Comparison of ENCODE assay signal across 23 cellular contexts in the genomic region with DNA sequence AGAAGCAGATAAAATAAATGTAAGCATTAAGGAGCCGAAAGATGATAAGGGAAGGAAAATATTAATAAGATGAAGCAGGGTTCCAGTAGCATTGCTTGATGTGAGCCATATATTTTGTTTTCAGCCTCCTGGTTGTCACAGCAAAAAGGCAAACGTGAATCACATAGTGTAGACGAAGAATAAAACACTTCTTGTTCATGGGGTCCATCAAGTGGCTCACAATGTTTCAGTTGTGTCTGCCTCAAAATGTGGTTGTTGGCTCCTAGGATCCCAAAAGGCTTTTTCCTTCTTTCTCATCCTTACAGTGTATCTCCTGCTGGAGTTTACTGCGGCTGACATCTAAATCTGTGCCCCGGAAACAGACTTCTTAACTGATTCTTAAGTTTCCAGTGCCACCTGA.
DNase-seq lines count a peak whose midpoint lies in the region; ATAC-seq, FAIRE-seq and TF ChIP-seq lines count a peak whose summit lies in the region.
"Had no signal": no experiment of that assay in that cellular context is flagged by ENCODE, and none has a peak within 500 bp of the region (broad histone marks: within the 10 kb centered on the region; RNA-seq: fewer than 3 reads in every experiment).

No MANE protein-coding gene starts in this region.

- no peak overlapping the region for H3K27ac ChIP-seq in IMR-90 (ENCODE audit: insufficient read depth, low read length)
- peak overlapping the region; percentile 36 for H3K27ac ChIP-seq in astrocyte (ENCODE audit: low read depth, low read length)
- H3K27ac ChIP-seq in osteoblast (ENCODE audit: low read depth, low read length): peak overlapping the region; percentile 11
- H3K27ac ChIP-seq: GM23248, Peyer's patch, SK-N-MC had no signal

- no peak overlapping the region for H3K4ac ChIP-seq in IMR-90 (ENCODE audit: low read depth, low read length)

- peaks cover 15 to 52% of the 10 kb centered on the region in 2 experiments for H3K79me1 ChIP-seq in IMR-90 (ENCODE audit: low read depth in 1 of 2, low read length in 2 of 2)

- H2BK15ac ChIP-seq in IMR-90 (ENCODE audit: low read depth, low read length): no peak overlapping the region

- 0 out of 2 replicates have a peak overlapping the region, but pooled peaks have one; percentile 54 for H3K14ac ChIP-seq in IMR-90 (replicated peaks; ENCODE audit: low read depth, low read length)

- H3K36me3 ChIP-seq in IMR-90 (ENCODE audit: control insufficient read depth, insufficient read depth, low read length) (peaks cover 31% of the 10 kb centered on the region), astrocyte (ENCODE audit: insufficient read depth, low read length) (peaks cover 27% of the 10 kb centered on the region), osteoblast (ENCODE audit: insufficient read depth, low read length) (peaks cover 53% of the 10 kb centered on the region), H7 (replicated peaks; ENCODE audit: control insufficient read depth, insufficient read depth, low read length) (no peaks in the 10 kb centered on the region; the same call in 1 of the 2 replicates)

- TF ChIP-seq CTCF in IMR-90 (conservative IDR thresholded peaks at IDR 0.05; ENCODE audit: low read depth, low read length): no peak
- TF ChIP-seq CTCF in astrocyte (IDR thresholded peaks at IDR 0.05; ENCODE audit: insufficient read depth, low read depth, low read length): no peak
- TF ChIP-seq CTCF in osteoblast (IDR thresholded peaks at IDR 0.05; ENCODE audit: extremely low read depth, low read depth, low read length): no peak

- H3K79me2 ChIP-seq in astrocyte (ENCODE audit: insufficient read depth, low read length): peaks cover 71% of the 10 kb centered on the region
- H3K79me2 ChIP-seq in osteoblast (ENCODE audit: insufficient read depth, low read length): peaks cover 75% of the 10 kb centered on the region

- H3K4me3 ChIP-seq in IMR-90 (ENCODE audit: insufficient read depth, low read depth, low read length) (no peak overlapping the region), astrocyte (ENCODE audit: insufficient read depth, low read depth, low read length) (no peak overlapping the region), osteoblast (ENCODE audit: insufficient read depth, low read length) (no peak overlapping the region), H7 (ENCODE audit: insufficient read depth, low read depth, low read length) (no peak overlapping the region)
- H3K4me3 ChIP-seq: GM23248, Peyer's patch, SK-N-MC had no signal

- ATAC-seq in IMR-90 (ENCODE audit: low read depth): no peak

- no peak overlapping the region for H3K4me3 Mint-ChIP-seq in astrocyte (ENCODE audit: unreplicated experiment)
- H3K4me3 Mint-ChIP-seq: H9 had no signal

- H3K56ac ChIP-seq in IMR-90 (ENCODE audit: extremely low read depth, insufficient read depth, low read length): no peak overlapping the region

- peaks cover 64% of the 10 kb centered on the region for H3K4me1 Mint-ChIP-seq in astrocyte (ENCODE audit: low read depth, unreplicated experiment)

- peaks cover 15% of the 10 kb centered on the region for H3K36me3 Mint-ChIP-seq in astrocyte (ENCODE audit: low read depth, unreplicated experiment)

- H3K27me3 Mint-ChIP-seq in astrocyte (ENCODE audit: low read depth, unreplicated experiment): no peaks in the 10 kb centered on the region

- no peak overlapping the region for H2BK20ac ChIP-seq in IMR-90 (ENCODE audit: low read depth, low read length)

- peak overlapping the region; percentile 38 for H3K27ac Mint-ChIP-seq in astrocyte (ENCODE audit: unreplicated experiment)
- H3K27ac Mint-ChIP-seq: H9 had no signal

- no peak overlapping the region; the same call in 1 of the 2 replicates for H4K91ac ChIP-seq in IMR-90 (ENCODE audit: insufficient read depth, low read depth, low read length)

- no peak overlapping the region for H2BK5ac ChIP-seq in IMR-90 (ENCODE audit: low read depth, low read length, poor library complexity, severe bottlenecking)

- no peak overlapping the region for H2AFZ ChIP-seq in IMR-90 (replicated peaks; ENCODE audit: low read length, poor library complexity)
- H2AFZ ChIP-seq in astrocyte (ENCODE audit: low read depth, low read length): no peak overlapping the region
- no peak overlapping the region for H2AFZ ChIP-seq in osteoblast (ENCODE audit: low read length)
- H2AFZ ChIP-seq: GM23248 had no signal

- POLR2A ChIA-PET in IMR-90 (lab: Charles Lee; ENCODE audit: unreplicated experiment): no interaction called here

- no peaks in the 10 kb centered on the region for H3K9me3 ChIP-seq in IMR-90 (ENCODE audit: control insufficient read depth, insufficient read depth, low read length)
- H3K9me3 ChIP-seq in astrocyte (ENCODE audit: insufficient read depth, low read depth, low read length): no peaks in the 10 kb centered on the region
- no peaks in the 10 kb centered on the region for H3K9me3 ChIP-seq in osteoblast (ENCODE audit: low read depth, low read length)
- H3K9me3 ChIP-seq: Peyer's patch had no signal

- no peak overlapping the region for H4K8ac ChIP-seq in IMR-90 (ENCODE audit: low read depth in 2 of 2, low read length in 2 of 2)

- H3K9ac ChIP-seq in IMR-90 (ENCODE audit: low read depth, low read length) (no peak overlapping the region), astrocyte (ENCODE audit: low read length) (peak overlapping the region; percentile 8)
- H3K9ac ChIP-seq: GM23248 had no signal

- H4K20me1 ChIP-seq in IMR-90 (ENCODE audit: insufficient read depth, low read length): peaks cover 14% of the 10 kb centered on the region; the same call in 1 of the 2 replicates
- H4K20me1 ChIP-seq in astrocyte (ENCODE audit: insufficient read depth, low read length): peaks cover 10% of the 10 kb centered on the region
- peaks cover 12% of the 10 kb centered on the region for H4K20me1 ChIP-seq in osteoblast (ENCODE audit: insufficient read depth, low read length)

- no peak overlapping the region for H2BK120ac ChIP-seq in IMR-90 (ENCODE audit: low read depth, low read length)

- FAIRE-seq in astrocyte (lab: Jason Lieb, UNC): no peak
- FAIRE-seq: GM12892 had no signal

- no peak for DNase-seq in IMR-90
- peak; percentile 45 for DNase-seq in astrocyte (ENCODE audit: low read depth)
- DNase-seq in iris pigment epithelial cell (ENCODE audit: low read depth): peak; percentile 14
- no peak for DNase-seq in osteoblast (ENCODE audit: insufficient read length, low spot score, missing footprints)
- no peak for DNase-seq in H7
- DNase-seq in GM19240 (ENCODE audit: insufficient read length, low spot score): no peak
- DNase-seq in UCSD-AML1 (lab: John Stamatoyannopoulos, UW; ENCODE audit: unreplicated experiment): no peak
- DNase-seq: Calu3, DMS153, DND-41, GM23248, H9, KG1, MM.1S, NCI-H1417, NCI-H1694, NCI-H2029 treated with DMSO at 0.1 percent for 48 hours, NCI-H446 treated with DMSO at 0.1 percent for 48 hours, NCI-H526 treated with DMSO at 0.1 percent for 48 hours, Peyer's patch, SHP77 treated with DMSO at 0.1 percent for 48 hours had no signal

- no peak overlapping the region for H3K18ac ChIP-seq in IMR-90 (ENCODE audit: low read depth, low read length)

- peak overlapping the region; percentile 39; the same call in 1 of the 2 replicates for H3K23ac ChIP-seq in IMR-90 (ENCODE audit: low read depth, low read length)

- dilution Hi-C loops in IMR-90 (cut with HindIII; ENCODE audit: low sequenced_read_pairs, unreplicated experiment): no loop called here

- TF ChIP-seq RAD21 in IMR-90 (IDR thresholded peaks at IDR 0.05; ENCODE audit: low read length): no peak

- no peaks in the 10 kb centered on the region for H3K9me3 Mint-ChIP-seq in astrocyte (ENCODE audit: unreplicated experiment)
- H3K9me3 Mint-ChIP-seq: H9 had no signal

- intact Hi-C loops in IMR-90 (cut with micrococcal nuclease): no loop called here

- no peak for TF ChIP-seq POLR2A in IMR-90 (IDR thresholded peaks at IDR 0.05; ENCODE audit: low read depth, low read length)

- peaks cover 10% of the 10 kb centered on the region for H3K4me1 ChIP-seq in IMR-90 (ENCODE audit: control insufficient read depth, insufficient read depth, low read length)
- H3K4me1 ChIP-seq in astrocyte (ENCODE audit: insufficient read depth, low read length): peaks cover 23% of the 10 kb centered on the region
- H3K4me1 ChIP-seq in osteoblast (ENCODE audit: insufficient read depth, low read length): peaks cover 30% of the 10 kb centered on the region
- H3K4me1 ChIP-seq: Peyer's patch had no signal

- no peak overlapping the region for H2AK5ac ChIP-seq in IMR-90 (ENCODE audit: low read depth, low read length)

- no peak overlapping the region for H4K5ac ChIP-seq in IMR-90 (ENCODE audit: low read depth, low read length)

- no TSS peak for BruUV-seq in IMR-90 (replicated peaks; lab: Mats Ljungman, UMichigan)

- H2AK9ac ChIP-seq in IMR-90 (replicated peaks; ENCODE audit: low read depth, low read length, poor library complexity): no peak overlapping the region

- peaks cover 15% of the 10 kb centered on the region for H3K9me1 ChIP-seq in IMR-90 (ENCODE audit: insufficient read depth, low read length)

- H3K27me3 ChIP-seq in IMR-90 (ENCODE audit: control insufficient read depth, insufficient read depth, low read length) (no peaks in the 10 kb centered on the region), astrocyte (ENCODE audit: insufficient read depth, low read length) (no peaks in the 10 kb centered on the region), osteoblast (ENCODE audit: insufficient read depth, low read length) (no peaks in the 10 kb centered on the region), H7 (ENCODE audit: control insufficient read depth, insufficient read depth, low read length) (no peaks in the 10 kb centered on the region)
- H3K27me3 ChIP-seq: Peyer's patch had no signal

- in situ Hi-C loops in IMR-90 (cut with MboI; ENCODE audit: low sequenced_read_pairs): no loop called here

- no peak overlapping the region for H3K4me2 ChIP-seq in IMR-90 (ENCODE audit: low read depth, low read length)
- H3K4me2 ChIP-seq in astrocyte (ENCODE audit: low read length): no peak overlapping the region
- no peak overlapping the region for H3K4me2 ChIP-seq in osteoblast (ENCODE audit: insufficient read depth, low read length)

- CTCF ChIA-PET in IMR-90 (lab: Yijun Ruan, JAX): no interaction called here

- whole genome bisulfite sequencing in IMR-90 (ENCODE audit: extremely low coverage in 2 of 2, insufficient read length in 1 of 2), 2 experiments: 73% methylated on average over 3 of the region's 5 CpGs; no CpG with 5 or more reads in 1 of the 2 experiments

TF ChIP-seq in IMR-90, 13 proteins besides CTCF, POLR2A, EP300 and RAD21:
- TF ChIP-seq, protein P1, sequence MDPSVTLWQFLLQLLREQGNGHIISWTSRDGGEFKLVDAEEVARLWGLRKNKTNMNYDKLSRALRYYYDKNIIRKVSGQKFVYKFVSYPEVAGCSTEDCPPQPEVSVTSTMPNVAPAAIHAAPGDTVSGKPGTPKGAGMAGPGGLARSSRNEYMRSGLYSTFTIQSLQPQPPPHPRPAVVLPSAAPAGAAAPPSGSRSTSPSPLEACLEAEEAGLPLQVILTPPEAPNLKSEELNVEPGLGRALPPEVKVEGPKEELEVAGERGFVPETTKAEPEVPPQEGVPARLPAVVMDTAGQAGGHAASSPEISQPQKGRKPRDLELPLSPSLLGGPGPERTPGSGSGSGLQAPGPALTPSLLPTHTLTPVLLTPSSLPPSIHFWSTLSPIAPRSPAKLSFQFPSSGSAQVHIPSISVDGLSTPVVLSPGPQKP (IDR thresholded peaks at IDR 0.05; ENCODE audit: borderline replicate concordance, low read depth, low read length): no peak
- no peak for TF ChIP-seq RFX5 (IDR thresholded peaks at IDR 0.05; ENCODE audit: low read depth, low read length)

Comparison
In these comparisons a context has a peak if more than half of its experiments do, and no peak if none do; other contexts are left out.
1. DNase-seq: peak in astrocyte (single experiment) and iris pigment epithelial cell (single experiment); none in IMR-90 (single experiment), osteoblast (single experiment), H7 (single experiment), GM19240 (single experiment) and UCSD-AML1 (single experiment).